In genomic region chr19:33167438-33167837, GRCh38 we compare ENCODE assay signal across 9 cellular contexts. TPM values are rescaled to one million over a fixed set of nuclear protein-coding genes. Genes with fewer than 3 reads are reported as not detected.
"Had no signal": no experiment of that assay in that cellular context is flagged by ENCODE, and none has a peak within 500 bp of the region (broad histone marks: within the 10 kb centered on the region; RNA-seq: fewer than 3 reads in every experiment).

No MANE protein-coding gene starts in this region.

- DNase-seq: GDM1, GF-D8 had no signal

- ATAC-seq: GM12878 had no signal

- H3K4me3 ChIP-seq: GM12878 had no signal

- FAIRE-seq: G401.6, GM12878, GM12891, GM12892, GM18507, GM19239 had no signal

RNA-seq across cellular contexts. Expression of gene WDR88, which starts 35.5 kb away (rescaled TPM):
- total RNA-seq: G401, GM12878 had no signal

RNA-seq across cellular contexts. Expression of gene SLC7A10, which starts 58.2 kb away (rescaled TPM):
- total RNA-seq: G401, GM12878 had no signal
- polyA plus RNA-seq: GM12878 had no signal
